In genomic region chr3:53113293-53114010, GRCh38 we compare ENCODE assay signal across 12 cellular contexts. TPM values are rescaled to one million over a fixed set of nuclear protein-coding genes. Genes with fewer than 3 reads are reported as not detected.
DNase-seq lines count a peak whose midpoint lies in the region; ATAC-seq, FAIRE-seq and TF ChIP-seq lines count a peak whose summit lies in the region.
"Had no signal": no experiment of that assay in that cellular context is flagged by ENCODE, and none has a peak within 500 bp of the region (broad histone marks: within the 10 kb centered on the region; RNA-seq: fewer than 3 reads in every experiment).

No MANE protein-coding gene starts in this region.

- TF ChIP-seq POLR2A in IMR-90 (IDR thresholded peaks at IDR 0.05; ENCODE audit: low read depth, low read length) = no peak
- TF ChIP-seq POLR2A in GM12878 (IDR thresholded peaks at IDR 0.05; ENCODE audit: low read depth, low read length) = no peak

- peak overlapping the region; percentile 33 for H2BK5ac ChIP-seq in IMR-90 (ENCODE audit: low read depth, low read length, poor library complexity, severe bottlenecking)
- H2BK5ac ChIP-seq in H9 (ENCODE audit: insufficient read length, low read length) = no peak overlapping the region

- no peaks in the 10 kb centered on the region; a peak in 1 of 4 replicates for H3K4me1 Mint-ChIP-seq in H9

- SMC1A ChIA-PET in GM12878 (lab: Charles Lee; ENCODE audit: uncharacterized antibody, unreplicated experiment) = interaction anchor here (0.5 to 5.8 kb wide), 20 partner anchors 9 to 262 kb away, joined by 3 to 67 read pairs (median 5); partner anchors contain the start of gene RFT1

- H2BK120ac ChIP-seq in IMR-90 (ENCODE audit: low read depth, low read length) (no peak overlapping the region), H9 (ENCODE audit: low read depth, low read length, poor library complexity, severe bottlenecking) (no peak overlapping the region)

- no peak overlapping the region for H3T11ph ChIP-seq in H9 (ENCODE audit: low read length)

- H2AK9ac ChIP-seq in IMR-90 (replicated peaks; ENCODE audit: low read depth, low read length, poor library complexity) = peak overlapping the region; percentile 82

- DNase-seq in IMR-90 (no peak), GM12878 (ENCODE audit: low read depth, low spot score) (no peak), left colon (peak in 1 of 2 donors; percentile 56), NCI-H2081 treated with DMSO at 0.1 percent for 48 hours (lab: John Stamatoyannopoulos, UW) (no peak), PC-9 (no peak), H9 (no peak), NCI-H510A treated with DMSO at 0.1 percent for 48 hours (lab: John Stamatoyannopoulos, UW) (no peak)
- DNase-seq: DMS79 had no signal

- in situ Hi-C loops in IMR-90 (cut with MboI; ENCODE audit: low sequenced_read_pairs) = loop anchor here (25.0 kb wide), 1 partner anchor 599 kb away; no protein-coding TSS in a partner anchor
- in situ Hi-C loops in GM12878 (cut with MboI) = no loop called here

- H3K4me3 ChIP-seq in IMR-90 (ENCODE audit: insufficient read depth, low read depth, low read length) (no peak overlapping the region), GM12878 (no peak overlapping the region), skeletal muscle satellite cell (ENCODE audit: low read length) (no peak overlapping the region), PC-9 (no peak overlapping the region)
- H3K4me3 ChIP-seq: BLaER1 treated with 17β-estradiol and CSF1 and Interleukin-3, amounts not matched to agents 10 nM and 100 nM; lung had no signal

- no peaks in the 10 kb centered on the region for H3K9me3 ChIP-seq in IMR-90 (ENCODE audit: control insufficient read depth, insufficient read depth, low read length)
- no peaks in the 10 kb centered on the region for H3K9me3 ChIP-seq in GM12878 (replicated peaks; ENCODE audit: control insufficient read depth, insufficient read depth, low read length)
- H3K9me3 ChIP-seq in skeletal muscle satellite cell (replicated peaks; ENCODE audit: low read length) = no peaks in the 10 kb centered on the region
- H3K9me3 ChIP-seq in PC-9 (ENCODE audit: insufficient read depth, low read depth) = no peaks in the 10 kb centered on the region
- no peaks in the 10 kb centered on the region for H3K9me3 ChIP-seq in H9 (ENCODE audit: control insufficient read depth, low read depth, low read length)
- H3K9me3 ChIP-seq: BLaER1 treated with 17β-estradiol and CSF1 and Interleukin-3, amounts not matched to agents 10 nM and 100 nM had no signal

- H3K79me1 ChIP-seq in IMR-90 (ENCODE audit: low read depth in 1 of 2, low read length in 2 of 2) = peaks cover 0 to 3% of the 10 kb centered on the region in 2 experiments; a peak in 1 of 4 replicates
- no peaks in the 10 kb centered on the region for H3K79me1 ChIP-seq in H9 (ENCODE audit: insufficient read depth, low read depth, low read length, poor library complexity, severe bottlenecking)

- H2BK15ac ChIP-seq in IMR-90 (ENCODE audit: low read depth, low read length) (no peak overlapping the region), H9 (ENCODE audit: low read depth, low read length) (no peak overlapping the region)

- H3K27ac Mint-ChIP-seq in H9 = no peak overlapping the region

- peaks cover 12% of the 10 kb centered on the region for H3K4me1 ChIP-seq in IMR-90 (ENCODE audit: control insufficient read depth, insufficient read depth, low read length)
- H3K4me1 ChIP-seq in GM12878 (ENCODE audit: control insufficient read depth, insufficient read depth, low read length) = no peaks in the 10 kb centered on the region
- peaks cover 25% of the 10 kb centered on the region for H3K4me1 ChIP-seq in skeletal muscle satellite cell (ENCODE audit: control insufficient read depth, insufficient read depth, low read length)
- peaks cover 31% of the 10 kb centered on the region for H3K4me1 ChIP-seq in PC-9 (replicated peaks; ENCODE audit: insufficient read depth)
- no peaks in the 10 kb centered on the region for H3K4me1 ChIP-seq in H9 (ENCODE audit: insufficient read depth, low read length)

- H3K4me2 ChIP-seq in IMR-90 (ENCODE audit: low read depth, low read length) (no peak overlapping the region), GM12878 (ENCODE audit: control insufficient read depth, insufficient read depth) (no peak overlapping the region), skeletal muscle satellite cell (ENCODE audit: low read length) (no peak overlapping the region), PC-9 (no peak overlapping the region), H9 (ENCODE audit: insufficient read depth, insufficient read length, low read length) (no peak overlapping the region)

- H3K9ac ChIP-seq in IMR-90 (ENCODE audit: low read depth, low read length) (peak overlapping the region; percentile 20; the same call in 1 of the 2 replicates), GM12878 (ENCODE audit: control insufficient read depth, insufficient read depth, low read length) (no peak overlapping the region), skeletal muscle satellite cell (ENCODE audit: low read depth, low read length) (peak overlapping the region; percentile 5), H9 (ENCODE audit: extremely low read depth, insufficient read length, low read length) (no peak overlapping the region)

- H3K27ac ChIP-seq in IMR-90 (ENCODE audit: insufficient read depth, low read length) (peak overlapping the region; percentile 33; the same call in 1 of the 2 replicates), GM12878 (ENCODE audit: control insufficient read depth, insufficient read depth) (no peak overlapping the region), PC-9 (no peak overlapping the region), H9 (ENCODE audit: insufficient read length, low read depth, low read length) (no peak overlapping the region)

- no peak overlapping the region for H2AK5ac ChIP-seq in IMR-90 (ENCODE audit: low read depth, low read length)
- no peak overlapping the region for H2AK5ac ChIP-seq in H9 (ENCODE audit: insufficient read length, low read length)

- CTCF ChIA-PET in IMR-90 (lab: Yijun Ruan, JAX) = interaction anchor here (0.6 to 2.0 kb wide), 4 partner anchors 12 to 1196 kb away, joined by 5 to 6 read pairs (median 6); no protein-coding TSS in a partner anchor
- CTCF ChIA-PET in GM12878 (lab: Yijun Ruan, JAX) = interaction anchor here (0.6 to 16.5 kb wide), 23 partner anchors 9 to 598 kb away, joined by 3 to 303 read pairs (median 6); partner anchors contain the start of gene RFT1
- CTCF ChIA-PET in PC-9 (lab: Charles Lee) = interaction anchor here (0.9 to 1.0 kb wide), 2 partner anchors 56 to 83 kb away, joined by 3 to 6 read pairs; no protein-coding TSS in a partner anchor

- peak overlapping the region; percentile 32; the same call in 1 of the 2 replicates for H2BK20ac ChIP-seq in IMR-90 (ENCODE audit: low read depth, low read length)
- H2BK20ac ChIP-seq in H9 (ENCODE audit: low read depth, low read length, poor library complexity, severe bottlenecking) = no peak overlapping the region

- peaks cover 8% of the 10 kb centered on the region for H3K9me1 ChIP-seq in IMR-90 (ENCODE audit: insufficient read depth, low read length)

- peak overlapping the region; percentile 13; the same call in 1 of the 2 replicates for H4K5ac ChIP-seq in IMR-90 (ENCODE audit: low read depth, low read length)
- H4K5ac ChIP-seq in H9 (ENCODE audit: insufficient read length, low read depth, low read length) = no peak overlapping the region

- POLR2A ChIA-PET in IMR-90 (lab: Charles Lee; ENCODE audit: unreplicated experiment) = no interaction called here
- POLR2A ChIA-PET in GM12878 (lab: Charles Lee) = interaction anchor here (0.9 to 2.2 kb wide), 3 partner anchors 18 to 87 kb away, joined by 3 to 7 read pairs (median 4); no protein-coding TSS in a partner anchor
- POLR2A ChIA-PET in PC-9 (lab: Charles Lee; ENCODE audit: unreplicated experiment) = no interaction called here

- RAD21 ChIA-PET in GM12878 (lab: Charles Lee; ENCODE audit: unreplicated experiment) = interaction anchor here (0.9 to 5.3 kb wide), 15 partner anchors 8 to 258 kb away, joined by 3 to 89 read pairs (median 4); partner anchors contain the start of gene PRKCD

- H3K27me3 Mint-ChIP-seq in H9 (ENCODE audit: low read depth) = no peaks in the 10 kb centered on the region

- intact Hi-C loops in IMR-90 (cut with micrococcal nuclease) = loop anchor here (1.0 to 5.0 kb wide), 3 partner anchors 83 to 599 kb away; no protein-coding TSS in a partner anchor
- intact Hi-C loops in GM12878 (cut with micrococcal nuclease; ENCODE audit: unreplicated experiment) = loop anchor here (1.0 to 5.0 kb wide), 2 partner anchors 83 to 184 kb away; no protein-coding TSS in a partner anchor
- intact Hi-C loops in left colon (cut with DNase I, micrococcal nuclease) = loop anchor here in 1 of 2 donors (2.0 kb wide), 1 partner anchor 81 kb away; no protein-coding TSS in a partner anchor
- intact Hi-C loops in PC-9 (cut with micrococcal nuclease; ENCODE audit: unreplicated experiment) = loop anchor here (1.0 kb wide), 2 partner anchors 83 to 597 kb away; no protein-coding TSS in a partner anchor

- no peak for TF ChIP-seq CTCF in IMR-90 (conservative IDR thresholded peaks at IDR 0.05; ENCODE audit: low read depth, low read length)
- no peak for TF ChIP-seq CTCF in GM12878 (IDR thresholded peaks at IDR 0.05 in 2 of 3, conservative IDR thresholded peaks at IDR 0.05 in 1 of 3; ENCODE audit: control insufficient read depth in 2 of 3, extremely low read depth in 1 of 3, insufficient read depth in 1 of 3, low read depth in 3 of 3, low read length in 3 of 3)
- TF ChIP-seq CTCF in PC-9 (conservative IDR thresholded peaks at IDR 0.05) = no peak
- no peak for TF ChIP-seq CTCF in H9 (conservative IDR thresholded peaks at IDR 0.05)

- FAIRE-seq in GM12878 (lab: Jason Lieb, UNC) = no peak
- FAIRE-seq: urothelium cell line had no signal

- H4K91ac ChIP-seq in IMR-90 (ENCODE audit: insufficient read depth, low read depth, low read length) = peak overlapping the region; percentile 2; the same call in 1 of the 2 replicates
- no peak overlapping the region for H4K91ac ChIP-seq in H9 (ENCODE audit: insufficient read length, low read depth, low read length)

- TF ChIP-seq RAD21 in IMR-90 (IDR thresholded peaks at IDR 0.05; ENCODE audit: low read length) = no peak
- no peak for TF ChIP-seq RAD21 in GM12878 (IDR thresholded peaks at IDR 0.05; ENCODE audit: insufficient read depth, low read depth, low read length)

- H3K4ac ChIP-seq in IMR-90 (ENCODE audit: low read depth, low read length) (0 out of 2 replicates have a peak overlapping the region, but pooled peaks have one; percentile 29), H9 (ENCODE audit: low read depth, low read length) (no peak overlapping the region)

- H3K36me3 ChIP-seq in IMR-90 (ENCODE audit: control insufficient read depth, insufficient read depth, low read length) (peaks cover 25% of the 10 kb centered on the region), GM12878 (ENCODE audit: control insufficient read depth in 2 of 2, insufficient read depth in 2 of 2, low read length in 1 of 2) (peaks cover 11 to 25% of the 10 kb centered on the region in 2 experiments), skeletal muscle satellite cell (ENCODE audit: insufficient read depth, low read length) (peaks cover 36% of the 10 kb centered on the region), PC-9 (ENCODE audit: low read depth) (peaks cover 19% of the 10 kb centered on the region; the same call in 1 of the 2 replicates)

- no peaks in the 10 kb centered on the region for H3K27me3 ChIP-seq in IMR-90 (ENCODE audit: control insufficient read depth, insufficient read depth, low read length)
- no peaks in the 10 kb centered on the region for H3K27me3 ChIP-seq in GM12878 (replicated peaks in 1 of 2; ENCODE audit: control insufficient read depth in 2 of 2, insufficient read depth in 2 of 2, low read length in 1 of 2)
- no peaks in the 10 kb centered on the region for H3K27me3 ChIP-seq in skeletal muscle satellite cell (ENCODE audit: control insufficient read depth, insufficient read depth, low read length)
- no peaks in the 10 kb centered on the region for H3K27me3 ChIP-seq in PC-9 (ENCODE audit: insufficient read depth, low read depth)
- no peaks in the 10 kb centered on the region for H3K27me3 ChIP-seq in H9 (ENCODE audit: insufficient read depth, low read length)
- H3K27me3 ChIP-seq: BLaER1 treated with 17β-estradiol and CSF1 and Interleukin-3, amounts not matched to agents 10 nM and 100 nM had no signal

- no peak overlapping the region for H3K18ac ChIP-seq in IMR-90 (ENCODE audit: low read depth, low read length)
- H3K18ac ChIP-seq in H9 (ENCODE audit: insufficient read length, low read depth, low read length) = no peak overlapping the region

- H3K56ac ChIP-seq in IMR-90 (ENCODE audit: extremely low read depth, insufficient read depth, low read length) (no peak overlapping the region), H9 (ENCODE audit: insufficient read length, low read depth, low read length) (no peak overlapping the region)

- H3K36me3 Mint-ChIP-seq in H9 (ENCODE audit: insufficient read depth in 1 of 3, low read depth in 3 of 3) = peaks cover 7 to 23% (median 20%) of the 10 kb centered on the region in 3 experiments; a peak in 6 of 7 replicates

- peak overlapping the region; percentile 44; the same call in 1 of the 2 replicates for H3K14ac ChIP-seq in IMR-90 (replicated peaks; ENCODE audit: low read depth, low read length)
- no peak overlapping the region for H3K14ac ChIP-seq in H9 (ENCODE audit: insufficient read depth, low read length)

- no peak overlapping the region for H2BK12ac ChIP-seq in H9 (ENCODE audit: insufficient read length, low read depth, low read length)

- H3F3A ChIP-seq in PC-9 (ENCODE audit: insufficient read depth, low read depth) = peaks cover 28% of the 10 kb centered on the region; the same call in 1 of the 2 replicates

- TF ChIP-seq EP300 in GM12878 (IDR thresholded peaks at IDR 0.05; ENCODE audit: borderline replicate concordance in 1 of 2, control insufficient read depth in 1 of 2, low read depth in 2 of 2, low read length in 2 of 2) = no peak

- ATAC-seq in IMR-90 (ENCODE audit: low read depth) (peak; percentile 12; the same call in 1 of the 2 replicates), GM12878 (peak; percentile 45), left colon (peak; percentile 20)

- dilution Hi-C loops in IMR-90 (cut with HindIII; ENCODE audit: low sequenced_read_pairs, unreplicated experiment) = no loop called here

- H3K23me2 ChIP-seq in H9 (ENCODE audit: insufficient read length, low read depth, low read length, poor library complexity, severe bottlenecking) = no peaks in the 10 kb centered on the region

- H4K8ac ChIP-seq in IMR-90 (ENCODE audit: low read depth in 2 of 2, low read length in 2 of 2) (peak overlapping the region in 1 of 2 experiments; percentile 78; a peak in 2 of 4 replicates), H9 (replicated peaks; ENCODE audit: insufficient read length, low read depth, low read length) (no peak overlapping the region)

- no TSS peak for BruUV-seq in IMR-90 (replicated peaks; lab: Mats Ljungman, UMichigan)
- BruUV-seq in GM12878 (replicated peaks; lab: Mats Ljungman, UMichigan) = no TSS peak
- BruUV-seq in PC-9 (replicated peaks; lab: Mats Ljungman, UMichigan) = no TSS peak

- WGBS in IMR-90 (ENCODE audit: extremely low coverage in 2 of 2, insufficient read length in 1 of 2), 2 experiments = no CpG with 5 or more reads among the region's 1 CpG
- 100% methylated on average over 1 of the region's 1 CpG for WGBS in GM12878 (ENCODE audit: insufficient coverage, insufficient replicate concordance, low lambda C conversion rate, missing lambda C conversion rate)
- no CpG with 5 or more reads among the region's 1 CpG for WGBS in H9 (ENCODE audit: extremely low coverage, insufficient read length, low lambda C conversion rate)

- H3K9me3 Mint-ChIP-seq in H9 = no peaks in the 10 kb centered on the region

- H4K20me1 ChIP-seq in IMR-90 (ENCODE audit: insufficient read depth, low read length) (no peaks in the 10 kb centered on the region), GM12878 (ENCODE audit: control insufficient read depth, insufficient read depth) (no peaks in the 10 kb centered on the region), PC-9 (ENCODE audit: insufficient read depth) (no peaks in the 10 kb centered on the region), H9 (ENCODE audit: control insufficient read depth, insufficient read depth, insufficient read length) (no peaks in the 10 kb centered on the region)

- peak overlapping the region; percentile 75 for H2AFZ ChIP-seq in IMR-90 (replicated peaks; ENCODE audit: low read length, poor library complexity)
- H2AFZ ChIP-seq in GM12878 (ENCODE audit: control insufficient read depth, low read depth, low read length) = peak overlapping the region; percentile 34; the same call in 1 of the 2 replicates
- no peak overlapping the region for H2AFZ ChIP-seq in PC-9
- no peak overlapping the region for H2AFZ ChIP-seq in H9 (ENCODE audit: low read length)

- H3K23ac ChIP-seq in IMR-90 (ENCODE audit: low read depth, low read length) = no peak overlapping the region
- no peak overlapping the region for H3K23ac ChIP-seq in H9 (ENCODE audit: insufficient read length, low read depth, low read length)

- H3K79me2 ChIP-seq in GM12878 (ENCODE audit: control insufficient read depth, insufficient read depth, low read length) (peaks cover 2% of the 10 kb centered on the region; the same call in 1 of the 2 replicates), PC-9 (ENCODE audit: low read depth) (no peaks in the 10 kb centered on the region), H9 (ENCODE audit: insufficient read depth, low read length) (no peaks in the 10 kb centered on the region)

- no peaks in the 10 kb centered on the region for H3K9me2 ChIP-seq in PC-9 (ENCODE audit: insufficient read depth)

- H3K4me3 Mint-ChIP-seq in H9 = no peak overlapping the region

RNA-seq across cellular contexts. Expression of gene RFT1, which starts 16.8 kb away (rescaled TPM):
- 23.5 and 28.6 TPM in 2 replicates for total RNA-seq in IMR-90 (2012; rRNA removed)
- polyA plus RNA-seq in IMR-90 (2012; rRNA removed) = 11.6 and 14.5 TPM in 2 replicates
- 10.2 and 10.4 TPM in 2 replicates for polyA plus RNA-seq in IMR-90 (2012; cell fraction: cytosol; rRNA removed)
- polyA plus RNA-seq in IMR-90 (2012; cell fraction: nucleus; rRNA removed; ENCODE audit: low replicate concordance) = 8.4 and 10.0 TPM in 2 replicates
- total RNA-seq in GM12878 (2013; cell fraction: nucleolus; rRNA removed) = 64.3 and 64.9 TPM in 2 replicates
- total RNA-seq in GM12878 (2014; rRNA removed) = 27.5 and 31.1 TPM in 2 replicates
- total RNA-seq in GM12878 (2014; rRNA removed; fragmentation: Illumina TruSeq; extraction: Trizol) = 16.0 and 16.6 TPM in 2 replicates
- total RNA-seq in GM12878 (2021) = 40.3 and 41.3 TPM in 2 replicates
- 8.9 TPM for polyA plus RNA-seq in GM12878 (2011; ENCODE audit: low read depth)
- 29.5 and 34.5 TPM in 2 replicates for polyA plus RNA-seq in GM12878 (2011; rRNA removed)
- polyA plus RNA-seq in GM12878 (2011; cell fraction: cytosol; rRNA removed) = 27.7 and 30.4 TPM in 2 replicates
- 15.8 and 24.1 TPM in 2 replicates for polyA plus RNA-seq in GM12878 (2011; cell fraction: nucleus; rRNA removed)
- 16.6 and 24.6 TPM in 2 replicates for polyA plus RNA-seq in GM12878 (2012)
- polyA plus RNA-seq in GM12878 (2014; fragmentation: Illumina TruSeq; extraction: Trizol) = 33.3 and 34.5 TPM in 2 replicates
- polyA plus RNA-seq in GM12878 (2014; fragmentation: Nextera tagmentation; extraction: Ambion mirVana) = 10 to 100 TPM; 24.7 to 29.0 TPM
- 33.5 and 36.0 TPM in 2 replicates for polyA plus RNA-seq in GM12878 (2014; rRNA removed)
- 10 to 100 TPM; 73.8 to 75.1 TPM for polyA plus RNA-seq in GM12878 (2016; fragmentation: Nextera tagmentation; extraction: Ambion mirVana)
- polyA minus RNA-seq in GM12878 (2011; rRNA and poly(A)+ RNA removed) = 41.8 and 52.7 TPM in 2 replicates
- polyA minus RNA-seq in GM12878 (2011; cell fraction: cytosol; rRNA and poly(A)+ RNA removed) = 11.5 and 13.1 TPM in 2 replicates
- polyA minus RNA-seq in GM12878 (2011; cell fraction: nucleus; rRNA and poly(A)+ RNA removed) = 13.4 and 21.2 TPM in 2 replicates
- 10 to 100 TPM; 13.1 to 14.1 TPM for total RNA-seq in left colon
- 17.5 and 19.2 TPM in 2 replicates for total RNA-seq in skeletal muscle satellite cell (2012; rRNA removed)
- total RNA-seq in PC-9 (2021) = 30.8 and 31.0 TPM in 2 replicates
- total RNA-seq in H9 (2021) = 24.1 and 26.2 TPM in 2 replicates

RNA-seq across cellular contexts. Expression of gene PRKCD, which starts 47.6 kb away (rescaled TPM):
- total RNA-seq in IMR-90 (2012; rRNA removed) (3.3 and 4.3 TPM in 2 replicates), GM12878 (2014; rRNA removed) (12.5 and 17.3 TPM in 2 replicates), GM12878 (2014; rRNA removed; fragmentation: Illumina TruSeq; extraction: Trizol) (28.0 TPM in 2 replicates), GM12878 (2021) (78.3 and 81.7 TPM in 2 replicates), left colon (10 to 100 TPM; 93.3 to 94.0 TPM), PC-9 (2021) (30.1 and 34.3 TPM in 2 replicates), H9 (2021) (23.7 and 24.9 TPM in 2 replicates)
- polyA plus RNA-seq in IMR-90 (2012; rRNA removed) (19.0 TPM in 2 replicates), GM12878 (2011; rRNA removed) (69.0 and 114 TPM in 2 replicates), GM12878 (2014; fragmentation: Illumina TruSeq; extraction: Trizol) (79.1 and 90.0 TPM in 2 replicates), GM12878 (2014; fragmentation: Nextera tagmentation; extraction: Ambion mirVana) (10 to 100 TPM; 13.2 to 22.1 TPM), GM12878 (2014; rRNA removed) (85.7 and 90.7 TPM in 2 replicates), GM12878 (2016; fragmentation: Nextera tagmentation; extraction: Ambion mirVana) (10 to 100 TPM; 10.0 to 56.8 TPM)
- polyA plus RNA-seq in IMR-90 (2012; cell fraction: cytosol; rRNA removed) = 17.1 and 19.0 TPM in 2 replicates
- polyA plus RNA-seq in IMR-90 (2012; cell fraction: nucleus; rRNA removed; ENCODE audit: low replicate concordance) = 26.5 and 37.5 TPM in 2 replicates
- total RNA-seq in GM12878 (2013; cell fraction: nucleolus; rRNA removed) = 13.2 and 14.9 TPM in 2 replicates
- 27.9 TPM for polyA plus RNA-seq in GM12878 (2011; ENCODE audit: low read depth)
- polyA plus RNA-seq in GM12878 (2011; cell fraction: cytosol; rRNA removed) = 110 and 139 TPM in 2 replicates
- polyA plus RNA-seq in GM12878 (2011; cell fraction: nucleus; rRNA removed) = 155 and 176 TPM in 2 replicates
- polyA plus RNA-seq in GM12878 (2012) = 57.8 and 64.6 TPM in 2 replicates
- polyA minus RNA-seq in GM12878 (2011; rRNA and poly(A)+ RNA removed) = 123 and 129 TPM in 2 replicates
- polyA minus RNA-seq in GM12878 (2011; cell fraction: cytosol; rRNA and poly(A)+ RNA removed) = 34.2 and 36.8 TPM in 2 replicates
- polyA minus RNA-seq in GM12878 (2011; cell fraction: nucleus; rRNA and poly(A)+ RNA removed) = 40.1 and 59.2 TPM in 2 replicates
- total RNA-seq in skeletal muscle satellite cell (2012; rRNA removed) = 3.5 and 3.7 TPM in 2 replicates

Comparison
In these comparisons a context has a peak if more than half of its experiments do, and no peak if none do; other contexts are left out.
1. H2AFZ ChIP-seq: peak in IMR-90 (single experiment) and GM12878 (single experiment); none in PC-9 (single experiment) and H9 (single experiment).
2. H3K9ac ChIP-seq: peak in IMR-90 (single experiment) and skeletal muscle satellite cell (single experiment); none in GM12878 (single experiment) and H9 (single experiment).
3. Peak in every context shown above with its lines, with median percentiles within 50 percentile points of each other: ATAC-seq.